In genomic region chr7:16420649-16421332, GRCh38 we compare ENCODE assay signal across 8 cellular contexts. TPM values are rescaled to one million over a fixed set of nuclear protein-coding genes. Genes with fewer than 3 reads are reported as not detected.
A peak's percentile ranks its signal among the peaks of the same experiment; 100 is the strongest.
DNase-seq lines count a peak whose midpoint lies in the region; TF ChIP-seq lines count a peak whose summit lies in the region.

No MANE protein-coding gene starts in this region.

- H3F3A ChIP-seq in GM23248 (ENCODE audit: insufficient read depth) (peaks cover 24% of the 10 kb centered on the region), neural progenitor cell (ENCODE audit: low read depth) (peaks cover 19% of the 10 kb centered on the region)

- in situ Hi-C loops in GM23248 (cut with MboI), result no loop called here

- H3K4me3 ChIP-seq in GM23248, result peak overlapping the region; percentile 79
- H3K4me3 ChIP-seq in neural progenitor cell, result peak overlapping the region; percentile 60
- peak overlapping the region; percentile 70 to 85 for H3K4me3 ChIP-seq in stomach smooth muscle (ENCODE audit: low read length in 2 of 2)

- H3K4me1 ChIP-seq in GM23248 (ENCODE audit: insufficient read depth) (peaks cover 41% of the 10 kb centered on the region), neural progenitor cell (peaks cover 6% of the 10 kb centered on the region), stomach smooth muscle (ENCODE audit: control insufficient read depth, insufficient read depth, low read length) (peaks cover 27% of the 10 kb centered on the region)

- H3K79me2 ChIP-seq in GM23248 (ENCODE audit: insufficient read depth) (no peaks in the 10 kb centered on the region), neural progenitor cell (ENCODE audit: low read depth) (no peaks in the 10 kb centered on the region)

- H3K27ac ChIP-seq in GM23248, result peak overlapping the region; percentile 97
- H3K27ac ChIP-seq in neural progenitor cell, result no peak overlapping the region
- peak overlapping the region; percentile 98 for H3K27ac ChIP-seq in stomach smooth muscle (ENCODE audit: low read length)

- H3K27ac Mint-ChIP-seq in neural progenitor cell, result peak overlapping the region; percentile 28

- H3K4me3 Mint-ChIP-seq in neural progenitor cell, result peak overlapping the region; percentile 86

- H3K9ac ChIP-seq in GM23248 (peak overlapping the region; percentile 92), neural progenitor cell (peak overlapping the region; percentile 57), stomach smooth muscle (ENCODE audit: low read length in 2 of 2) (peak overlapping the region; percentile 94 to 99)

- H2AFZ ChIP-seq in GM23248 (peak overlapping the region; percentile 98), neural progenitor cell (replicated peaks) (peak overlapping the region; percentile 79)

- peaks cover 3% of the 10 kb centered on the region for H3K9me3 Mint-ChIP-seq in neural progenitor cell

- H3K36me3 ChIP-seq in GM23248 (ENCODE audit: low read depth) (no peaks in the 10 kb centered on the region), neural progenitor cell (no peaks in the 10 kb centered on the region), stomach smooth muscle (ENCODE audit: control insufficient read depth in 2 of 2, insufficient read depth in 2 of 2, low read length in 2 of 2) (no peaks in the 10 kb centered on the region)

- DNase-seq in EH (ENCODE audit: low read depth) (peak; percentile 89), GM23248 (peak; percentile 95), LoVo (ENCODE audit: low spot score) (peak; percentile 98), SHP77 treated with DMSO at 0.1 percent for 48 hours (lab: John Stamatoyannopoulos, UW) (peak; percentile 92), foreskin melanocyte (peak; percentile 74), neural progenitor cell (ENCODE audit: low spot score) (peak; percentile 89)
- peak; percentile 64 for DNase-seq in activated gamma-delta T cell treated with anti-CD3 and anti-CD28 coated beads, Interleukin-2, amount 50 U/mL, for 16 hours (ENCODE audit: low read depth)

- H3K4me2 ChIP-seq in GM23248 (ENCODE audit: unreplicated experiment) (peak overlapping the region; percentile 95), neural progenitor cell (peak overlapping the region; percentile 84)

- TF ChIP-seq CTCF in neural progenitor cell (IDR thresholded peaks at IDR 0.05), result peak; percentile 44

- H3K4me1 Mint-ChIP-seq in neural progenitor cell, result peaks cover 26% of the 10 kb centered on the region

- no peaks in the 10 kb centered on the region for H3K9me3 ChIP-seq in GM23248 (ENCODE audit: low read depth)
- no peaks in the 10 kb centered on the region for H3K9me3 ChIP-seq in neural progenitor cell (ENCODE audit: low read depth)
- H3K9me3 ChIP-seq in stomach smooth muscle (ENCODE audit: control insufficient read depth in 2 of 2, low read length in 2 of 2), result no peaks in the 10 kb centered on the region

- 1% methylated on average over 27 to 46 of the region's 56 CpGs for WGBS in GM23248 (ENCODE audit: low coverage in 1 of 2, low lambda C conversion rate in 2 of 2, missing lambda C conversion rate in 2 of 2), 2 experiments

- H3K27me3 Mint-ChIP-seq in neural progenitor cell (ENCODE audit: insufficient read depth, low read depth), result peaks cover 9% of the 10 kb centered on the region

- H3K9me2 ChIP-seq in GM23248 (ENCODE audit: insufficient read depth), result no peaks in the 10 kb centered on the region

- no peaks in the 10 kb centered on the region for H4K20me1 ChIP-seq in GM23248 (ENCODE audit: insufficient read depth)
- H4K20me1 ChIP-seq in neural progenitor cell (ENCODE audit: low read depth), result no peaks in the 10 kb centered on the region

- H3K27me3 ChIP-seq in GM23248 (replicated peaks; ENCODE audit: insufficient read depth) (no peaks in the 10 kb centered on the region), neural progenitor cell (no peaks in the 10 kb centered on the region), stomach smooth muscle (ENCODE audit: control insufficient read depth in 1 of 2, insufficient read depth in 2 of 2, low read length in 2 of 2) (no peaks in the 10 kb centered on the region)

- no peaks in the 10 kb centered on the region for H3K36me3 Mint-ChIP-seq in neural progenitor cell

RNA-seq across cellular contexts. Expression of gene CRPPA, which starts 0.5 kb away (rescaled TPM):
- 1.8 and 3.8 TPM in 2 replicates for total RNA-seq in GM23248 (2014; rRNA removed; shearing (Covaris generic))
- polyA plus RNA-seq in GM23248 (2016; fragmentation: Nextera tagmentation; extraction: Ambion mirVana), result 1.8 TPM in 2 replicates
- total RNA-seq in neural progenitor cell (ENCODE audit: low replicate concordance), result 1.4 and 2.6 TPM in 2 replicates

RNA-seq across cellular contexts. Expression of gene SOSTDC1, which starts 44.7 kb away (rescaled TPM):
- not detected in 2 replicates for total RNA-seq in GM23248 (2014; rRNA removed; shearing (Covaris generic))
- not detected in 2 replicates for polyA plus RNA-seq in GM23248 (2016; fragmentation: Nextera tagmentation; extraction: Ambion mirVana)
- total RNA-seq in neural progenitor cell (ENCODE audit: low replicate concordance), result 1.9 TPM in 2 replicates
